26 cellular contexts compared by ENCODE assay signal in the genomic region with DNA sequence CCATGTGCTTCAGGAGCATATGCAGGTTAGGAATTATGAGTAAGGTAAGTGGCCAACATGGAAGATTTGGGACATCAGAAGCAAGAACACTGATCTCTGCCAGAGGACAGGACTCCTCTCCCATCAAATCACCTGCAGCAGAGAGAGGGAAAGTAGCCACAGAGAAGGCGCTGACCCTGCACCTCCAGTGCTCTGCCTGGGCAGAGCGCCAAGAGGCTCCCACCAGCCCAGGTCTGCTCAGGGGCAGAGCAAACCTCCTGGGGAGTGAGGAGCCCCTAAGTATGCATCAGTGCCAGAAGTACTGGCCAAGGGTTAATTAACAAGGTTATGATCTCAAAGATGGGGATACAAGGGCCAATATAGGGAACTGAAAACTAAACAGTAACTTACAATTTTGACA.
"Had no signal": no experiment of that assay in that cellular context is flagged by ENCODE, and none has a peak within 500 bp of the region (broad histone marks: within the 10 kb centered on the region; RNA-seq: fewer than 3 reads in every experiment).

No MANE protein-coding gene starts in this region.

- H3K27me3 ChIP-seq: heart left ventricle, neutrophil, right atrium auricular region, right lobe of liver, stomach, testis, thyroid gland, transverse colon, upper lobe of right lung had no signal

- H3K27ac ChIP-seq: heart left ventricle, left ventricle myocardium inferior, neutrophil, right atrium auricular region, right lobe of liver, stomach, testis, thyroid gland, transverse colon, upper lobe of right lung had no signal

- H3K36me3 ChIP-seq: heart left ventricle, left ventricle myocardium inferior, neutrophil, right atrium auricular region, right lobe of liver, stomach, thyroid gland, transverse colon, upper lobe of right lung had no signal

- H3K4me3 ChIP-seq: heart left ventricle, left ventricle myocardium inferior, lung, right atrium auricular region, right lobe of liver, smooth muscle cell, stomach, testis, thyroid gland, transverse colon, upper lobe of right lung had no signal

- ATAC-seq: heart left ventricle; natural killer cell; right lobe of liver; stimulated activated naive B cell treated with anti-CD40 and anti-IgM and Interleukin-4, amounts not matched to agents 10 μg/mL and 1 μg/mL and 100 μg/mL, for 72 hours; stimulated activated naive CD8-positive, alpha-beta T cell treated with anti-CD3 and anti-CD28 coated beads, Interleukin-15, Interleukin-2, amounts not matched to agents 100 U/mL and 50 U/mL, for 24 hours; upper lobe of right lung had no signal

- H3K9me3 ChIP-seq: neutrophil, right atrium auricular region, right lobe of liver, stomach, testis, thyroid gland, transverse colon, upper lobe of right lung had no signal

- DNase-seq: heart left ventricle; hypothalamus; immature natural killer cell; islet precursor cell; left ventricle myocardium inferior; mesendoderm; naive B cell; natural killer cell; occipital lobe; right lobe of liver; stimulated activated CD4-positive, alpha-beta T cell treated with anti-CD3 and anti-CD28 coated beads, Interleukin-1b, Interleukin-23, amount 100 ng/mL, for 48 hours; stimulated activated CD4-positive, alpha-beta T cell treated with anti-CD3 and anti-CD28 coated beads, Interleukin-2, amount 100 ng/mL, for 48 hours; stimulated activated CD4-positive, alpha-beta T cell treated with anti-CD3 and anti-CD28 coated beads, Interleukin-4, amount 100 ng/mL, for 4 hours; stimulated activated CD8-positive, alpha-beta memory T cell treated with anti-CD3 and anti-CD28 coated beads, Interleukin-4, amount 100 ng/mL, for 48 hours; stimulated activated naive B cell treated with anti-CD40 and anti-IgM and Interleukin-4, amounts not matched to agents 10 μg/mL and 1 μg/mL and 100 μg/mL, for 72 hours; stimulated activated naive CD8-positive, alpha-beta T cell treated with anti-CD3 and anti-CD28 coated beads, Interleukin-15, Interleukin-2, amounts not matched to agents 100 U/mL and 50 U/mL, for 24 hours; stomach; testis; thyroid gland; transverse colon; upper lobe of right lung had no signal

- H3K4me2 ChIP-seq: smooth muscle cell had no signal

- FAIRE-seq: urothelium cell line had no signal

- H3K4me1 ChIP-seq: heart left ventricle, left ventricle myocardium inferior, right atrium auricular region, right lobe of liver, stomach, testis, thyroid gland, transverse colon, upper lobe of right lung had no signal
